In genomic region chr2:25347205-25347815, GRCh38 we compare ENCODE assay signal across 9 cellular contexts. TPM values are rescaled to one million over a fixed set of nuclear protein-coding genes. Genes with fewer than 3 reads are reported as not detected.
DNase-seq lines count a peak whose midpoint lies in the region; ATAC-seq and TF ChIP-seq lines count a peak whose summit lies in the region.
"Had no signal": no experiment of that assay in that cellular context is flagged by ENCODE, and none has a peak within 500 bp of the region (broad histone marks: within the 10 kb centered on the region; RNA-seq: fewer than 3 reads in every experiment).

No MANE protein-coding gene starts in this region.

- POLR2A ChIA-PET in activated CD4-positive, alpha-beta memory T cell treated with anti-CD3 and anti-CD28 coated beads for 36 hours (lab: Charles Lee): interaction anchor here (1.1 to 1.9 kb wide), 2 partner anchors 15 to 33 kb away, joined by 4 to 7 read pairs; no protein-coding TSS in a partner anchor
- POLR2A ChIA-PET in activated CD4-positive, alpha-beta memory T cell treated with anti-CD3 and anti-CD28 coated beads, Interleukin-2, amount 10 ng/mL, durations not matched to agents 7 days and 5 days (lab: Charles Lee): interaction anchor here (0.9 to 2.3 kb wide), 2 partner anchors 33 to 53 kb away, joined by 4 to 5 read pairs; no protein-coding TSS in a partner anchor

- H3K4me3 ChIP-seq in RWPE2 (ENCODE audit: severe bottlenecking): no peak overlapping the region
- H3K4me3 ChIP-seq in epithelial cell of esophagus (ENCODE audit: low read length): no peak overlapping the region
- H3K4me3 ChIP-seq: cardiac muscle cell had no signal

- peaks cover 15% of the 10 kb centered on the region for H3K4me1 ChIP-seq in RWPE2 (ENCODE audit: insufficient read depth, poor library complexity, severe bottlenecking)

- no peaks in the 10 kb centered on the region for H3K36me3 ChIP-seq in RWPE2 (ENCODE audit: low read depth)
- H3K36me3 ChIP-seq: cardiac muscle cell had no signal

- no peak overlapping the region for H3K4me3 Mint-ChIP-seq in activated CD4-positive, alpha-beta memory T cell treated with anti-CD3 and anti-CD28 coated beads for 36 hours
- H3K4me3 Mint-ChIP-seq in activated CD4-positive, alpha-beta memory T cell treated with anti-CD3 and anti-CD28 coated beads, Interleukin-2, amount 10 ng/mL, durations not matched to agents 7 days and 5 days: no peak overlapping the region
- H3K4me3 Mint-ChIP-seq in stimulated activated memory B cell treated with anti-CD40 and anti-IgM and Interleukin-4, amounts not matched to agents 10 μg/mL and 1 μg/mL and 100 μg/mL, for 72 hours: no peak overlapping the region

- no peaks in the 10 kb centered on the region for H3K9me3 Mint-ChIP-seq in activated CD4-positive, alpha-beta memory T cell treated with anti-CD3 and anti-CD28 coated beads for 36 hours
- H3K9me3 Mint-ChIP-seq in activated CD4-positive, alpha-beta memory T cell treated with anti-CD3 and anti-CD28 coated beads, Interleukin-2, amount 10 ng/mL, durations not matched to agents 7 days and 5 days: no peaks in the 10 kb centered on the region
- peaks cover 4% of the 10 kb centered on the region for H3K9me3 Mint-ChIP-seq in stimulated activated memory B cell treated with anti-CD40 and anti-IgM and Interleukin-4, amounts not matched to agents 10 μg/mL and 1 μg/mL and 100 μg/mL, for 72 hours

- CTCF ChIA-PET in activated CD4-positive, alpha-beta memory T cell treated with anti-CD3 and anti-CD28 coated beads for 36 hours (lab: Charles Lee): interaction anchor here (0.9 to 1.6 kb wide), 2 partner anchors 15 to 30 kb away, joined by 3 to 8 read pairs; no protein-coding TSS in a partner anchor
- CTCF ChIA-PET in activated CD4-positive, alpha-beta memory T cell treated with anti-CD3 and anti-CD28 coated beads, Interleukin-2, amount 10 ng/mL, durations not matched to agents 7 days and 5 days (lab: Charles Lee): interaction anchor here (6.1 kb wide), 1 partner anchor 15 kb away, joined by 43 read pairs; no protein-coding TSS in a partner anchor

- H3K36me3 Mint-ChIP-seq in activated CD4-positive, alpha-beta memory T cell treated with anti-CD3 and anti-CD28 coated beads for 36 hours: no peaks in the 10 kb centered on the region
- H3K36me3 Mint-ChIP-seq in activated CD4-positive, alpha-beta memory T cell treated with anti-CD3 and anti-CD28 coated beads, Interleukin-2, amount 10 ng/mL, durations not matched to agents 7 days and 5 days (ENCODE audit: low read depth): no peaks in the 10 kb centered on the region
- H3K36me3 Mint-ChIP-seq in stimulated activated memory B cell treated with anti-CD40 and anti-IgM and Interleukin-4, amounts not matched to agents 10 μg/mL and 1 μg/mL and 100 μg/mL, for 72 hours: no peaks in the 10 kb centered on the region

- intact Hi-C loops in activated CD4-positive, alpha-beta memory T cell treated with anti-CD3 and anti-CD28 coated beads for 36 hours (cut with micrococcal nuclease): loop anchor here (1.0 kb wide), 1 partner anchor 15 kb away; no protein-coding TSS in a partner anchor

- H3K27me3 Mint-ChIP-seq in activated CD4-positive, alpha-beta memory T cell treated with anti-CD3 and anti-CD28 coated beads for 36 hours: no peaks in the 10 kb centered on the region
- peaks cover 7% of the 10 kb centered on the region for H3K27me3 Mint-ChIP-seq in activated CD4-positive, alpha-beta memory T cell treated with anti-CD3 and anti-CD28 coated beads, Interleukin-2, amount 10 ng/mL, durations not matched to agents 7 days and 5 days
- H3K27me3 Mint-ChIP-seq in stimulated activated memory B cell treated with anti-CD40 and anti-IgM and Interleukin-4, amounts not matched to agents 10 μg/mL and 1 μg/mL and 100 μg/mL, for 72 hours: no peaks in the 10 kb centered on the region

- H3K27ac Mint-ChIP-seq in activated CD4-positive, alpha-beta memory T cell treated with anti-CD3 and anti-CD28 coated beads for 36 hours: peak overlapping the region; percentile 26
- no peak overlapping the region for H3K27ac Mint-ChIP-seq in activated CD4-positive, alpha-beta memory T cell treated with anti-CD3 and anti-CD28 coated beads, Interleukin-2, amount 10 ng/mL, durations not matched to agents 7 days and 5 days
- H3K27ac Mint-ChIP-seq in stimulated activated memory B cell treated with anti-CD40 and anti-IgM and Interleukin-4, amounts not matched to agents 10 μg/mL and 1 μg/mL and 100 μg/mL, for 72 hours: no peak overlapping the region

- no peak for TF ChIP-seq CTCF in RWPE2 (IDR thresholded peaks at IDR 0.05; ENCODE audit: poor library complexity, severe bottlenecking)
- no peak for TF ChIP-seq CTCF in epithelial cell of esophagus (IDR thresholded peaks at IDR 0.05; ENCODE audit: insufficient read depth, low read depth, low read length, missing control alignments)

- ATAC-seq in RWPE2 (ENCODE audit: low read depth): peak; percentile 38; the same call in 2 of the 3 replicates
- ATAC-seq in stimulated activated memory B cell treated with anti-CD40 and anti-IgM and Interleukin-4, amounts not matched to agents 10 μg/mL and 1 μg/mL and 100 μg/mL, for 72 hours: peak; percentile 56

- no peaks in the 10 kb centered on the region for H3K27me3 ChIP-seq in RWPE2 (ENCODE audit: insufficient read depth, poor library complexity, severe bottlenecking)
- H3K27me3 ChIP-seq: cardiac muscle cell had no signal

- H3K27ac ChIP-seq in RWPE2 (ENCODE audit: poor library complexity, severe bottlenecking): no peak overlapping the region
- H3K27ac ChIP-seq: cardiac muscle cell had no signal

- H3K4me1 Mint-ChIP-seq in activated CD4-positive, alpha-beta memory T cell treated with anti-CD3 and anti-CD28 coated beads for 36 hours (ENCODE audit: low read depth): peaks cover 28% of the 10 kb centered on the region
- peaks cover 20% of the 10 kb centered on the region for H3K4me1 Mint-ChIP-seq in activated CD4-positive, alpha-beta memory T cell treated with anti-CD3 and anti-CD28 coated beads, Interleukin-2, amount 10 ng/mL, durations not matched to agents 7 days and 5 days
- H3K4me1 Mint-ChIP-seq in stimulated activated memory B cell treated with anti-CD40 and anti-IgM and Interleukin-4, amounts not matched to agents 10 μg/mL and 1 μg/mL and 100 μg/mL, for 72 hours: peaks cover 25% of the 10 kb centered on the region

- DNase-seq in activated CD4-positive, alpha-beta memory T cell treated with anti-CD3 and anti-CD28 coated beads for 36 hours: peak; percentile 78
- no peak for DNase-seq in activated CD4-positive, alpha-beta memory T cell treated with anti-CD3 and anti-CD28 coated beads, Interleukin-2, amount 10 ng/mL, durations not matched to agents 7 days and 5 days
- DNase-seq in RWPE2 (ENCODE audit: low spot score): no peak
- DNase-seq in epithelial cell of esophagus (ENCODE audit: low read depth): peak; percentile 62
- no peak for DNase-seq in NOMO-1 (lab: John Stamatoyannopoulos, UW; ENCODE audit: unreplicated experiment in 2 of 2)
- no peak for DNase-seq in Ammon's horn (ENCODE audit: low spot score)
- DNase-seq in AG20443 (ENCODE audit: low spot score): no peak

- no peaks in the 10 kb centered on the region for H3K9me3 ChIP-seq in RWPE2 (ENCODE audit: severe bottlenecking)

RNA-seq across cellular contexts. Expression of gene DNMT3A, which starts 5.6 kb away (rescaled TPM):
- total RNA-seq in activated CD4-positive, alpha-beta memory T cell treated with anti-CD3 and anti-CD28 coated beads for 36 hours: 10 to 100 TPM; 52.0 to 52.5 TPM
- 10 to 100 TPM; 43.2 to 45.5 TPM for total RNA-seq in activated CD4-positive, alpha-beta memory T cell treated with anti-CD3 and anti-CD28 coated beads, Interleukin-2, amount 10 ng/mL, durations not matched to agents 7 days and 5 days

Comparison
In these comparisons a context has a peak if more than half of its experiments do, and no peak if none do; other contexts are left out.
1. DNase-seq: peak in activated CD4-positive, alpha-beta memory T cell treated with anti-CD3 and anti-CD28 coated beads for 36 hours (single experiment) and epithelial cell of esophagus (single experiment); none in activated CD4-positive, alpha-beta memory T cell treated with anti-CD3 and anti-CD28 coated beads, Interleukin-2, amount 10 ng/mL, durations not matched to agents 7 days and 5 days (single experiment), RWPE2 (single experiment), NOMO-1 (0 of 2), Ammon's horn (single experiment) and AG20443 (single experiment).